Comparison of ENCODE assay signal across 11 cellular contexts in genomic region chr7:55512635-55513034, GRCh38.
"Had no signal": no experiment of that assay in that cellular context is flagged by ENCODE, and none has a peak within 500 bp of the region (broad histone marks: within the 10 kb centered on the region; RNA-seq: fewer than 3 reads in every experiment).

No MANE protein-coding gene starts in this region.

- H3K27me3 Mint-ChIP-seq: activated naive CD4-positive, alpha-beta T cell treated with anti-CD3 and anti-CD28 coated beads, Interleukin-2, amount 10 ng/mL, durations not matched to agents 7 days and 5 days; effector memory CD8-positive, alpha-beta T cell had no signal

- H3K4me3 Mint-ChIP-seq: activated naive CD4-positive, alpha-beta T cell treated with anti-CD3 and anti-CD28 coated beads, Interleukin-2, amount 10 ng/mL, durations not matched to agents 7 days and 5 days; effector memory CD8-positive, alpha-beta T cell; neural crest cell had no signal

- H3K4me1 ChIP-seq: pancreas had no signal

- H3K9me3 ChIP-seq: gastroesophageal sphincter, pancreas had no signal

- H3K27ac ChIP-seq: gastroesophageal sphincter, pancreas, VCaP had no signal

- ATAC-seq: effector memory CD8-positive, alpha-beta T cell; gastroesophageal sphincter; left ventricle myocardium superior; pancreas had no signal

- H3K9me3 Mint-ChIP-seq: activated naive CD4-positive, alpha-beta T cell treated with anti-CD3 and anti-CD28 coated beads, Interleukin-2, amount 10 ng/mL, durations not matched to agents 7 days and 5 days; effector memory CD8-positive, alpha-beta T cell; neural crest cell had no signal

- H3K4me3 ChIP-seq: gastroesophageal sphincter, pancreas had no signal

- DNase-seq: activated CD4-positive, alpha-beta T cell treated with anti-CD3 and anti-CD28 coated beads for 4 hours; activated naive CD4-positive, alpha-beta T cell treated with anti-CD3 and anti-CD28 coated beads, Interleukin-2, amount 10 ng/mL, durations not matched to agents 7 days and 5 days; central memory CD4-positive, alpha-beta T cell; effector memory CD8-positive, alpha-beta T cell; left ventricle myocardium superior; pancreas; stimulated activated CD4-positive, alpha-beta T cell treated with anti-CD3 and anti-CD28 coated beads, Interleukin-15, amount 100 ng/mL, for 24 hours; stimulated activated CD4-positive, alpha-beta T cell treated with anti-CD3 and anti-CD28 coated beads, Interleukin-4, amount 100 ng/mL, for 24 hours had no signal

- H3K27ac Mint-ChIP-seq: activated naive CD4-positive, alpha-beta T cell treated with anti-CD3 and anti-CD28 coated beads, Interleukin-2, amount 10 ng/mL, durations not matched to agents 7 days and 5 days had no signal

- H3K4me1 Mint-ChIP-seq: neural crest cell had no signal

- H3K27me3 ChIP-seq: gastroesophageal sphincter, pancreas had no signal
